6 cellular contexts compared by ENCODE assay signal in the genomic region with DNA sequence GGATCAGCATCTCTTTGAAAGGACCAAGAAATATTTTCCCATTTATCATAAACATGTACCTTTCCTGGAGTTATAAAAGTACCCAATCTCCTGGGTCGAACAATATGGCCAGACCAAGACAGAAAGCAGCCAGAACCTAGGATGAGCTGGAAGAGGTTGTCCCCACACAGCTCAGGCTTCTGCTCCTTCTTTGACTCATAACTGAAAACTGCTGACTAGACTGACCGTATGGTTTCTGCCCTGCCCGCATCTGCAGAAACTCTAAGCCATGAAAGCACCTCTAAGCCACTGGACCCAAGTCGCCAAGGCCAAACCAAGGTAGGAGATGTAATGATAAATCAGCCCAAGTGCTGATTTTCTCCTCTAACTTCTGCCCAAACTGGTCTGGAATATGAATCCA.
"Had no signal": no experiment of that assay in that cellular context is flagged by ENCODE, and none has a peak within 500 bp of the region (broad histone marks: within the 10 kb centered on the region; RNA-seq: fewer than 3 reads in every experiment).

No MANE protein-coding gene starts in this region.

- H3K4me2 ChIP-seq: KMS-11 had no signal

- H3K4me3 ChIP-seq: K562 had no signal

- FAIRE-seq: HTR-8/SVneo, K562 had no signal

- ATAC-seq: K562 had no signal

- H3K9ac ChIP-seq: KMS-11 had no signal

- DNase-seq: KBM-7, KG1 had no signal

- H3K27ac ChIP-seq: HL-60, KMS-11 had no signal
